Comparison of ENCODE assay signal across 22 cellular contexts in genomic region chr7:133095119-133095671, GRCh38.
"Had no signal": no experiment of that assay in that cellular context is flagged by ENCODE, and none has a peak within 500 bp of the region (broad histone marks: within the 10 kb centered on the region; RNA-seq: fewer than 3 reads in every experiment).

No MANE protein-coding gene starts in this region.

- H3K4me1 ChIP-seq: esophagus squamous epithelium, gastroesophageal sphincter, stomach, transverse colon had no signal

- H3K27ac ChIP-seq: esophagus squamous epithelium, gastroesophageal sphincter, ovary, stomach, thoracic aorta, transverse colon had no signal

- H3K36me3 ChIP-seq: esophagus squamous epithelium, gastroesophageal sphincter, ovary, stomach, thoracic aorta, transverse colon had no signal

- H3K4me3 ChIP-seq: esophagus squamous epithelium, gastroesophageal sphincter, lung, ovary, stomach, thoracic aorta, transverse colon had no signal

- ATAC-seq: effector memory CD8-positive, alpha-beta T cell; gastroesophageal sphincter; left cardiac atrium; left ventricle myocardium superior; naive thymus-derived CD8-positive, alpha-beta T cell; right cardiac atrium had no signal

- H3K9me3 ChIP-seq: esophagus squamous epithelium, gastroesophageal sphincter, ovary, stomach, thoracic aorta, transverse colon had no signal

- H3K27me3 ChIP-seq: esophagus squamous epithelium, gastroesophageal sphincter, ovary, stomach, transverse colon had no signal

- DNase-seq: effector memory CD8-positive, alpha-beta T cell; esophagus squamous epithelium; foreskin fibroblast; glutamatergic neuron; immature natural killer cell; kidney; left cardiac atrium; left ventricle myocardium superior; mesenchymal stem cell; naive thymus-derived CD8-positive, alpha-beta T cell; nucleus accumbens; ovary; right cardiac atrium; small intestine; stimulated activated CD4-positive, alpha-beta T cell treated with anti-CD3 and anti-CD28 coated beads, Interleukin-12 subunit alpha, Interleukin-12 subunit beta, amount 100 ng/mL, for 4 hours; stimulated activated naive CD4-positive, alpha-beta T cell; stomach; substantia nigra; transverse colon had no signal
